In the genomic region with DNA sequence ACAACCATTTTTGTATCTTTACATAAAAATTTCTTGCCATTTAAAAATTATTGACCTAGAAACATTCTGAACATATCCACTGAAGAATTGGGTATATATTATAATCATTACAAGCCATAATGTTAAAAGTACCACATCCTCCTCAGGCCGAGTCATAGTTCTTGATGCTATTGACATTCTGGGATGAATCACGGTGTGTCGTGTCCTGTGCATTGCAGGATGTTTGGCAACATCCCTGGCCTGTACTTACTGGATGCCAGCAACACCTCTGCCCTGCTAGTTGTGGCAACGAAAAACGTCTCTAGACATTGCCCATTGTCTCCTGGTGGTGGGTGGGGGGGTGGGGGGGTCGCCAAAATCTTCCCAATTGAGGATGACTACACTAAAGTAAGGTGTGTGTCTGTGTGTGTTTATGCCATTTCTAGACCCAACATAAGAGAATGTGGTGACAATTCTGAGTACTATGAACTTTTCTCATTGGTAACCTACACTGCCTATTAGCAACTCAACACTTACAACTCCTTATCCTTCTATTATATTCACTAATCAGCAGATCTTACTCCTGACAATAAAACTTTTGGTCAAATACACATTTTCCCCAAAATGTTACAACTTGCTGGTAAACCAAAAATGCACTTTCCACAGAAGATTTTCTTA, we compare ENCODE assay signal across 10 cellular contexts.
DNase-seq lines count a peak whose midpoint lies in the region; TF ChIP-seq lines count a peak whose summit lies in the region.
"Had no signal": no experiment of that assay in that cellular context is flagged by ENCODE, and none has a peak within 500 bp of the region (broad histone marks: within the 10 kb centered on the region; RNA-seq: fewer than 3 reads in every experiment).

No MANE protein-coding gene starts in this region.

- no peaks in the 10 kb centered on the region for H3K27me3 ChIP-seq in fibroblast of lung (ENCODE audit: control insufficient read depth, insufficient read depth, low read length)
- no peaks in the 10 kb centered on the region for H3K27me3 ChIP-seq in smooth muscle cell (ENCODE audit: low read depth)

- H3K36me3 ChIP-seq in fibroblast of lung (ENCODE audit: control insufficient read depth, insufficient read depth, low read length) (no peaks in the 10 kb centered on the region), smooth muscle cell (ENCODE audit: low read depth) (no peaks in the 10 kb centered on the region)

- peaks cover 47% of the 10 kb centered on the region for H3K79me2 ChIP-seq in fibroblast of lung (ENCODE audit: control insufficient read depth, insufficient read depth, low read length)
- peaks cover 4% of the 10 kb centered on the region for H3K79me2 ChIP-seq in smooth muscle cell (ENCODE audit: low read depth)

- H3K9me3 ChIP-seq in fibroblast of lung (ENCODE audit: control insufficient read depth, insufficient read depth, low read depth, low read length) = no peaks in the 10 kb centered on the region
- H3K9me3 ChIP-seq in smooth muscle cell (replicated peaks; ENCODE audit: low read depth) = no peaks in the 10 kb centered on the region

- peak overlapping the region; percentile 81 for H3K27ac ChIP-seq in fibroblast of lung (ENCODE audit: insufficient read depth, low read length)
- H3K27ac ChIP-seq in smooth muscle cell (ENCODE audit: low read depth) = peak overlapping the region; percentile 7
- H3K27ac ChIP-seq: 22Rv1 had no signal

- H4K20me1 ChIP-seq in fibroblast of lung (ENCODE audit: control insufficient read depth, extremely low read depth, insufficient read depth, low read length) = no peaks in the 10 kb centered on the region
- H4K20me1 ChIP-seq in smooth muscle cell (ENCODE audit: low read depth) = peaks cover 6% of the 10 kb centered on the region

- peaks cover 6% of the 10 kb centered on the region for H3F3A ChIP-seq in smooth muscle cell (ENCODE audit: low read depth)

- WGBS in smooth muscle cell (ENCODE audit: low lambda C conversion rate) = 59% methylated on average over 6 of the region's 6 CpGs

- peak overlapping the region in 3 of 4 experiments; percentile 13 to 40 (median 34) for H3K4me3 ChIP-seq in fibroblast of lung (replicated peaks in 1 of 4; ENCODE audit: control extremely low read depth in 1 of 4, insufficient read depth in 1 of 4, low read depth in 3 of 4, low read length in 4 of 4)
- no peak overlapping the region for H3K4me3 ChIP-seq in smooth muscle cell

- DNase-seq in DMS53 (lab: John Stamatoyannopoulos, UW) (peak; percentile 17), DMS53 treated with DMSO at 0.1 percent for 48 hours (lab: John Stamatoyannopoulos, UW; ENCODE audit: unreplicated experiment) (no peak), RPMI7951 (ENCODE audit: low read depth) (peak; percentile 80), fibroblast of lung (ENCODE audit: low read depth in 2 of 2) (peak; percentile 90 to 93), smooth muscle cell (lab: John Stamatoyannopoulos, UW; ENCODE audit: unreplicated experiment) (no peak), NCI-H2029 (lab: John Stamatoyannopoulos, UW) (no peak), DMS79 treated with DMSO at 0.1 percent for 48 hours (lab: John Stamatoyannopoulos, UW) (no peak), NCI-H1417 (lab: John Stamatoyannopoulos, UW) (no peak)
- DNase-seq: NCI-H1417 treated with DMSO at 0.1 percent for 48 hours had no signal

- H3K9ac ChIP-seq in fibroblast of lung (ENCODE audit: insufficient read depth, low read length) (no peak overlapping the region), smooth muscle cell (ENCODE audit: low read depth) (no peak overlapping the region)

- H2AFZ ChIP-seq in fibroblast of lung (ENCODE audit: low read length) = no peak overlapping the region
- no peak overlapping the region for H2AFZ ChIP-seq in smooth muscle cell (ENCODE audit: low read depth)

- no peak for TF ChIP-seq CTCF in fibroblast of lung (conservative IDR thresholded peaks at IDR 0.05 in 1 of 2, IDR thresholded peaks at IDR 0.05 in 1 of 2; ENCODE audit: low read depth in 1 of 2, low read length in 2 of 2)
- TF ChIP-seq CTCF in smooth muscle cell (IDR thresholded peaks at IDR 0.05; ENCODE audit: borderline replicate concordance, insufficient read depth, poor library complexity, severe bottlenecking) = no peak

- H3K4me2 ChIP-seq in fibroblast of lung (ENCODE audit: extremely low read depth, insufficient read depth, low read length) = peak overlapping the region; percentile 38
- no peak overlapping the region for H3K4me2 ChIP-seq in smooth muscle cell

- H3K4me1 ChIP-seq in fibroblast of lung (ENCODE audit: control insufficient read depth, extremely low read depth, insufficient read depth, low read length) (peaks cover 33% of the 10 kb centered on the region), smooth muscle cell (ENCODE audit: low read depth) (peaks cover 5% of the 10 kb centered on the region)

Comparison
In these comparisons a context has a peak if more than half of its experiments do, and no peak if none do; other contexts are left out.
1. DNase-seq: peak in DMS53 (single experiment), RPMI7951 (single experiment) and fibroblast of lung (2 of 2); none in DMS53 treated with DMSO at 0.1 percent for 48 hours (single experiment), smooth muscle cell (single experiment), NCI-H2029 (single experiment), DMS79 treated with DMSO at 0.1 percent for 48 hours (single experiment) and NCI-H1417 (0 of 3).